In the genomic region with DNA sequence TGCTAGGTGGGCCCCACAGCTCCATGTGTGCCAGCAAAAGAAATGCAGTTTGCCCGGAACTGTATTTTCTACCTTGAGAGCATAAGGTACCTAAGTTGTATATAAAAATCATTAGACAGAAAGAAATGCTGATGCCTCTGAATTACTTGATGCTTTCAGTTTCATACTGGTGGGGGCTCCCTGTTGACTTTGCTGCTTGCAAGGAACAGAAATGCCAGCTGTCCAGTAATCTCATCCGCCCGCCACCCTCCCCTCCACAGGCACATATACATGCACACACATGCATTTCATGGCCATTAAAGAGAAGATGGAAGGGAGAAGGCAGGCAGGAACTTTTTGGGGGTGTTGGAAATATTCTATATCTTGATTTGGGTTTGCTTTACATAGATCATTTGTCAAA, we compare ENCODE assay signal across 18 cellular contexts.
"Had no signal": no experiment of that assay in that cellular context is flagged by ENCODE, and none has a peak within 500 bp of the region (broad histone marks: within the 10 kb centered on the region; RNA-seq: fewer than 3 reads in every experiment).

No MANE protein-coding gene starts in this region.

- H3K27me3 Mint-ChIP-seq: effector memory CD8-positive, alpha-beta T cell; stimulated activated naive B cell treated with anti-CD40 and anti-IgM and Interleukin-4, amounts not matched to agents 10 μg/mL and 1 μg/mL and 100 μg/mL, for 72 hours; T-cell had no signal

- H3K27me3 ChIP-seq: adrenal gland, sigmoid colon, thyroid gland had no signal

- H3K27ac ChIP-seq: adrenal gland, sigmoid colon, thyroid gland had no signal

- H3K27ac Mint-ChIP-seq: nephron progenitor cell; stimulated activated naive B cell treated with anti-CD40 and anti-IgM and Interleukin-4, amounts not matched to agents 10 μg/mL and 1 μg/mL and 100 μg/mL, for 72 hours had no signal

- H3K9me3 Mint-ChIP-seq: activated T-cell treated with anti-CD3 and anti-CD28 coated beads, Interleukin-2, amount 50 U/mL, for 4 hours; effector memory CD8-positive, alpha-beta T cell; nephron progenitor cell; stimulated activated naive B cell treated with anti-CD40 and anti-IgM and Interleukin-4, amounts not matched to agents 10 μg/mL and 1 μg/mL and 100 μg/mL, for 72 hours; T-cell had no signal

- DNase-seq: activated CD4-positive, alpha-beta T cell treated with anti-CD3 and anti-CD28 coated beads, Interleukin-2, amount 50 U/mL, for 1 hour; activated CD8-positive, alpha-beta memory T cell treated with anti-CD3 and anti-CD28 coated beads, Interleukin-2, amount 50 U/mL, for 4 hours; activated effector memory CD4-positive, alpha-beta T cell treated with anti-CD3 and anti-CD28 coated beads, Interleukin-2, amount 50 U/mL, for 16 hours; activated naive CD4-positive, alpha-beta T cell treated with anti-CD3 and anti-CD28 coated beads, Interleukin-2, amount 50 U/mL, for 16 hours; activated T-cell treated with anti-CD3 and anti-CD28 coated beads, Interleukin-2, amount 50 U/mL, for 4 hours; adrenal gland; dermis blood vessel endothelial cell; effector memory CD8-positive, alpha-beta T cell; nephron progenitor cell; nucleus accumbens; sigmoid colon; stimulated activated CD4-positive, alpha-beta T cell treated with anti-CD3 and anti-CD28 coated beads, Interleukin-4, amount 100 ng/mL, for 24 hours; stimulated activated naive B cell treated with anti-CD40 and anti-IgM and Interleukin-4, amounts not matched to agents 10 μg/mL and 1 μg/mL and 100 μg/mL, for 72 hours; T-cell; T1000; thyroid gland had no signal

- FAIRE-seq: bronchial epithelial cell had no signal

- H3K9me3 ChIP-seq: adrenal gland, sigmoid colon, thyroid gland had no signal

- H3K4me3 ChIP-seq: adrenal gland, sigmoid colon, thyroid gland had no signal

- H3K36me3 ChIP-seq: adrenal gland, thyroid gland had no signal

- ATAC-seq: activated CD4-positive, CD25-positive, alpha-beta regulatory T cell treated with anti-CD3 and anti-CD28 coated beads, Interleukin-2, amount 50 U/mL, for 24 hours; activated T-cell treated with anti-CD3 and anti-CD28 coated beads, Interleukin-2, amount 50 U/mL, for 4 hours; effector memory CD8-positive, alpha-beta T cell; stimulated activated naive B cell treated with anti-CD40 and anti-IgM and Interleukin-4, amounts not matched to agents 10 μg/mL and 1 μg/mL and 100 μg/mL, for 72 hours; T-cell had no signal

- H3K4me3 Mint-ChIP-seq: activated T-cell treated with anti-CD3 and anti-CD28 coated beads, Interleukin-2, amount 50 U/mL, for 4 hours; effector memory CD8-positive, alpha-beta T cell; nephron progenitor cell; stimulated activated naive B cell treated with anti-CD40 and anti-IgM and Interleukin-4, amounts not matched to agents 10 μg/mL and 1 μg/mL and 100 μg/mL, for 72 hours; T-cell had no signal
